In the genomic region with DNA sequence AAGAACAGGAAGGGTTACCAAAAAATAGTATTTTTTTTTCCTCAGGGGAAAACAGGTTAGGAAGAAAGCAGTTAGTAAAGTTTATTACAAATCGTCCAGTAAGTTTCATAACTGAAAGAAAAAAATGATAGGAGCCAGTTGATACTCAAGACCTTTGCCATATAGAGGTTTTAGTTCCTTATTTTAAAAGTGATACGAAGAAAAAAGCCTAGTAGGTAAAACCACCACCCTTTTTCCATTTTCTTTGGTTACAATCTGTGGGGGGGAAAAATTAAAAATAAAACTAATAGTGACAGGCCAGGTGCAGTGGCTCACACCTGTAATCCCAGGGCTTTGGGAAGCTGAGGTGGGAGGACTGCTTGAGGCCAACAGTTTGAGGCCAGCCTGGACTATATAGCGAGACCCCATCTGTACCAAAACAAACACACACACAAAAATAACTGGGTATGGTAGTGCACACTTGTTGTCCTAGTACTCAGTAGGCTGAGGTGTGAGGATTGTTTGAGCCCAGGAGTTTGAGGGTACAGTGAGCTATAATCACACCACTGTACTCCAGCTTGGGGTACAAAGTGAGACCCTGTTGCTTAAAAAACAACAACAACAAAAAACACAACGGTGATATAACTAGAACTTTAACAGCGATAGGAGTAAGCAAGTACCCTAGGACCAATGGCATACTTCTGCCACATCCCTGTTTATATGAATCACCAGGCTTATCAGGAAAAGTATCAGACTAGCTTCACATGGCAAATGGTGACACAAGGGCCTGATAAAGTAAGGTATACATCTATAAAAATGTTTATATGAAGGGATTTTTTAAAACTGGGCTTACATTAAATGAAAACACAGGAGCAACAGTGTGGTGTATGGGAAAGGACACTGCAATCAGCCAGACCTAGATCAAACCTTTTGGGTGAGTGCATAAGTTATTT, we compare ENCODE assay signal across 17 cellular contexts. TPM values are rescaled to one million over a fixed set of nuclear protein-coding genes. Genes with fewer than 3 reads are reported as not detected.
A peak's percentile ranks its signal among the peaks of the same experiment; 100 is the strongest.
DNase-seq lines count a peak whose midpoint lies in the region; ATAC-seq and TF ChIP-seq lines count a peak whose summit lies in the region.
"Had no signal": no experiment of that assay in that cellular context is flagged by ENCODE, and none has a peak within 500 bp of the region (broad histone marks: within the 10 kb centered on the region; RNA-seq: fewer than 3 reads in every experiment).

No MANE protein-coding gene starts in this region.

- DNase-seq in activated T-cell treated with anti-CD3 and anti-CD28 coated beads, Interleukin-2, amount 50 U/mL, for 24 hours: no peak
- DNase-seq in activated T-cell treated with anti-CD3 and anti-CD28 coated beads for 4 hours: no peak
- no peak for DNase-seq in stimulated activated naive B cell treated with anti-CD40 and anti-IgM and Interleukin-4, amounts not matched to agents 10 μg/mL and 1 μg/mL and 100 μg/mL, for 72 hours
- no peak for DNase-seq in psoas muscle
- no peak for DNase-seq in aorta
- DNase-seq in posterior cingulate gyrus: no peak
- DNase-seq: activated T-cell treated with anti-CD3 and anti-CD28 coated beads, Interleukin-2, amount 50 U/mL, for 1 hour; foreskin melanocyte; GF-D8; left cardiac atrium; NCI-H1092 treated with DMSO at 0.1 percent for 48 hours; stimulated activated CD4-positive, alpha-beta T cell treated with anti-CD3 and anti-CD28 coated beads, Interleukin-15, amount 100 ng/mL, for 24 hours; T-helper 9 cell had no signal

- H3K4me3 ChIP-seq in OCI-LY3 (ENCODE audit: low read length) (no peak overlapping the region), psoas muscle (no peak overlapping the region), aorta (ENCODE audit: low read length in 2 of 2) (no peak overlapping the region)

- no peaks in the 10 kb centered on the region for H3K27me3 ChIP-seq in OCI-LY3 (ENCODE audit: low read depth, low read length)
- no peaks in the 10 kb centered on the region for H3K27me3 ChIP-seq in psoas muscle (ENCODE audit: insufficient read depth in 3 of 3, low read length in 2 of 3)
- H3K27me3 ChIP-seq in aorta (ENCODE audit: control insufficient read depth in 1 of 2, insufficient read depth in 2 of 2, low read length in 1 of 2): no peaks in the 10 kb centered on the region

- peak; percentile 86 to 91 for ATAC-seq in stimulated activated naive B cell treated with anti-CD40 and anti-IgM and Interleukin-4, amounts not matched to agents 10 μg/mL and 1 μg/mL and 100 μg/mL, for 72 hours (replicated peaks)
- no peak for ATAC-seq in psoas muscle
- ATAC-seq in aorta (ENCODE audit: low FRiP score): no peak
- ATAC-seq: left cardiac atrium had no signal

- H3K9me3 ChIP-seq in OCI-LY3 (ENCODE audit: insufficient read depth, low read length) (no peaks in the 10 kb centered on the region), psoas muscle (no peaks in the 10 kb centered on the region), aorta (ENCODE audit: control insufficient read depth, low read length) (no peaks in the 10 kb centered on the region)

- TF ChIP-seq CTCF in OCI-LY3 (IDR thresholded peaks at IDR 0.05; ENCODE audit: low read depth, low read length) (no peak), brain (conservative IDR thresholded peaks at IDR 0.05) (no peak), psoas muscle (IDR thresholded peaks at IDR 0.05) (no peak)

- intact Hi-C loops in psoas muscle (cut with DNase I) (loop anchor here in 1 of 2 donors (10.0 kb wide), 1 partner anchor 83 kb away; no protein-coding TSS in a partner anchor), aorta (cut with DNase I) (no loop called here), posterior cingulate gyrus (cut with DNase I) (no loop called here)

- no peak overlapping the region for H3K4me3 Mint-ChIP-seq in activated T-cell treated with anti-CD3 and anti-CD28 coated beads, Interleukin-2, amount 50 U/mL, for 24 hours
- peak overlapping the region in 3 of 5 experiments; percentile 34 to 77 (median 54) for H3K4me3 Mint-ChIP-seq in brain
- H3K4me3 Mint-ChIP-seq in stimulated activated naive B cell treated with anti-CD40 and anti-IgM and Interleukin-4, amounts not matched to agents 10 μg/mL and 1 μg/mL and 100 μg/mL, for 72 hours: peak overlapping the region; percentile 71 to 77
- H3K4me3 Mint-ChIP-seq: central memory CD8-positive, alpha-beta T cell had no signal

- H3K36me3 ChIP-seq in OCI-LY3 (replicated peaks; ENCODE audit: low read depth, low read length): no peaks in the 10 kb centered on the region
- H3K36me3 ChIP-seq in psoas muscle (ENCODE audit: insufficient read depth in 1 of 2, low read depth in 1 of 2): peaks cover 0 to 32% of the 10 kb centered on the region in 2 donors
- H3K36me3 ChIP-seq in aorta (ENCODE audit: control insufficient read depth in 1 of 2, insufficient read depth in 2 of 2, low read length in 1 of 2): peaks cover 0 to 2% of the 10 kb centered on the region in 2 donors

- no peak overlapping the region for H2AFZ ChIP-seq in OCI-LY3 (ENCODE audit: low read depth, low read length)

- peaks cover 16% of the 10 kb centered on the region for H3K4me1 ChIP-seq in OCI-LY3 (ENCODE audit: low read length)
- H3K4me1 ChIP-seq in psoas muscle: peaks cover 53% of the 10 kb centered on the region
- peaks cover 1 to 5% of the 10 kb centered on the region in 2 donors for H3K4me1 ChIP-seq in aorta (ENCODE audit: control insufficient read depth in 1 of 2, insufficient read depth in 2 of 2, low read length in 2 of 2)

- peaks cover 36% of the 10 kb centered on the region for H3K79me2 ChIP-seq in OCI-LY3 (ENCODE audit: low read length)

- H3K9ac ChIP-seq in OCI-LY3 (ENCODE audit: low read length): no peak overlapping the region

- H3K36me3 Mint-ChIP-seq in activated T-cell treated with anti-CD3 and anti-CD28 coated beads, Interleukin-2, amount 50 U/mL, for 24 hours (ENCODE audit: low read depth): peaks cover 32% of the 10 kb centered on the region
- H3K36me3 Mint-ChIP-seq in brain: peaks cover 29% of the 10 kb centered on the region
- peaks cover 11% of the 10 kb centered on the region in 2 donors for H3K36me3 Mint-ChIP-seq in stimulated activated naive B cell treated with anti-CD40 and anti-IgM and Interleukin-4, amounts not matched to agents 10 μg/mL and 1 μg/mL and 100 μg/mL, for 72 hours

- 76 to 81% (median 76%) methylated on average over 5 of the region's 5 CpGs for WGBS in psoas muscle, 3 donors
- WGBS in aorta, 2 donors: 67 to 68% methylated on average over 5 of the region's 5 CpGs

- H3K4me2 ChIP-seq in OCI-LY3 (ENCODE audit: low read length): peak overlapping the region; percentile 16

- no peaks in the 10 kb centered on the region for H3K9me3 Mint-ChIP-seq in activated T-cell treated with anti-CD3 and anti-CD28 coated beads, Interleukin-2, amount 50 U/mL, for 24 hours
- H3K9me3 Mint-ChIP-seq in brain: no peaks in the 10 kb centered on the region
- H3K9me3 Mint-ChIP-seq in stimulated activated naive B cell treated with anti-CD40 and anti-IgM and Interleukin-4, amounts not matched to agents 10 μg/mL and 1 μg/mL and 100 μg/mL, for 72 hours: no peaks in the 10 kb centered on the region
- H3K9me3 Mint-ChIP-seq: central memory CD8-positive, alpha-beta T cell had no signal

- peaks cover 18% of the 10 kb centered on the region; the same call in 1 of the 2 replicates for H4K20me1 ChIP-seq in OCI-LY3 (ENCODE audit: insufficient read depth, low read length)

- H3K27ac ChIP-seq in OCI-LY3 (ENCODE audit: low read length) (no peak overlapping the region), psoas muscle (no peak overlapping the region), aorta (ENCODE audit: low read depth in 1 of 2, low read length in 2 of 2) (no peak overlapping the region)

- peak overlapping the region; percentile 69 for H3K27ac Mint-ChIP-seq in activated T-cell treated with anti-CD3 and anti-CD28 coated beads, Interleukin-2, amount 50 U/mL, for 24 hours
- peak overlapping the region in 3 of 5 experiments; percentile 30 to 64 (median 44) for H3K27ac Mint-ChIP-seq in brain
- peak overlapping the region; percentile 86 for H3K27ac Mint-ChIP-seq in stimulated activated naive B cell treated with anti-CD40 and anti-IgM and Interleukin-4, amounts not matched to agents 10 μg/mL and 1 μg/mL and 100 μg/mL, for 72 hours

- H3K27me3 Mint-ChIP-seq in activated T-cell treated with anti-CD3 and anti-CD28 coated beads, Interleukin-2, amount 50 U/mL, for 24 hours: no peaks in the 10 kb centered on the region
- H3K27me3 Mint-ChIP-seq in brain: no peaks in the 10 kb centered on the region
- no peaks in the 10 kb centered on the region for H3K27me3 Mint-ChIP-seq in stimulated activated naive B cell treated with anti-CD40 and anti-IgM and Interleukin-4, amounts not matched to agents 10 μg/mL and 1 μg/mL and 100 μg/mL, for 72 hours
- H3K27me3 Mint-ChIP-seq: central memory CD8-positive, alpha-beta T cell had no signal

- peaks cover 51% of the 10 kb centered on the region for H3K4me1 Mint-ChIP-seq in activated T-cell treated with anti-CD3 and anti-CD28 coated beads, Interleukin-2, amount 50 U/mL, for 24 hours (ENCODE audit: low read depth)
- peaks cover 49% of the 10 kb centered on the region for H3K4me1 Mint-ChIP-seq in brain
- H3K4me1 Mint-ChIP-seq in stimulated activated naive B cell treated with anti-CD40 and anti-IgM and Interleukin-4, amounts not matched to agents 10 μg/mL and 1 μg/mL and 100 μg/mL, for 72 hours: peaks cover 10 to 21% of the 10 kb centered on the region in 2 donors

RNA-seq across cellular contexts. Expression of gene TMEM59, which starts 5.4 kb away (rescaled TPM):
- 346 TPM for polyA plus RNA-seq in brain (ENCODE audit: insufficient read depth, low read depth, low replicate concordance)
- 100 to 1,000 TPM; 166 to 216 (median 182) TPM for total RNA-seq in psoas muscle
- 100 to 1,000 TPM; 123 to 240 (median 140) TPM for polyA plus RNA-seq in psoas muscle
- total RNA-seq in aorta: 100 to 1,000 TPM; 294 to 356 TPM
- polyA plus RNA-seq in aorta: 100 to 1,000 TPM; 266 to 317 TPM

RNA-seq across cellular contexts. Expression of gene TCEANC2, which starts 5.8 kb away (rescaled TPM):
- polyA plus RNA-seq in brain (ENCODE audit: insufficient read depth, low read depth, low replicate concordance): 6.2 TPM
- 10 to 100 TPM in 1 of 4 donors, 1 to 10 TPM in 3; 5.5 to 10.4 (median 6.6) TPM for total RNA-seq in psoas muscle
- polyA plus RNA-seq in psoas muscle: 1 to 10 TPM; 2.3 to 9.5 (median 2.4) TPM
- 1 to 10 TPM; 3.5 to 7.0 TPM for total RNA-seq in aorta
- 1 to 10 TPM; 2.6 TPM for polyA plus RNA-seq in aorta

RNA-seq across cellular contexts. Expression of gene LDLRAD1, which starts 29.7 kb away (rescaled TPM):
- polyA plus RNA-seq in brain (ENCODE audit: insufficient read depth, low read depth, low replicate concordance) (not detected), psoas muscle (not detected), aorta (not detected)
- total RNA-seq in psoas muscle (not detected), aorta (not detected)
- total RNA-seq: left cardiac atrium had no signal
- polyA plus RNA-seq: AG04450 had no signal

Comparison
In these comparisons a context has a peak if more than half of its experiments do, and no peak if none do; other contexts are left out.
1. ATAC-seq: peak in stimulated activated naive B cell treated with anti-CD40 and anti-IgM and Interleukin-4, amounts not matched to agents 10 μg/mL and 1 μg/mL and 100 μg/mL, for 72 hours (2 of 2); none in psoas muscle (0 of 4) and aorta (single experiment).
2. Peak in every context shown above with its lines, with median percentiles within 50 percentile points of each other: H3K27ac Mint-ChIP-seq.